Comparison of ENCODE assay signal across 35 cellular contexts in the genomic region with DNA sequence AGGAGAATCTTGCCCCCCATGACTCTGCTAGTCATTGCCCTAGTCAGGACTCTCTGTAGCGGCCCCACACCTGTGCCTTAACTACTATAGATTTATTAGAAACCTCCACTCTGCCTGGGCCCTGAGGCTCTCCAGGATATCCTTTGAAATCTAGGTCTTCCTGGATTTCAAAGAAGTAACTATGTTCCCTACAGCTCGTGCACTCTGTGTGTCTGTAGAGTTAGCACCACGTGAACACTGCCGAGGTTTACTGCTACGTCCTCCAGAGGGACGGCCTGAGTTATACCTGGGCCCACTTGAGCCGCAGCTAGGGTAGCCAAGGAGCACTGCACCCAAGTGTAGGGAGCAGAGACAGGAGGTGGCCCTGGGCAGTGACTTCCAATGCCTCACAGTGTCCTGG. TPM values are rescaled to one million over a fixed set of nuclear protein-coding genes. Genes with fewer than 3 reads are reported as not detected.
"Had no signal": no experiment of that assay in that cellular context is flagged by ENCODE, and none has a peak within 500 bp of the region (broad histone marks: within the 10 kb centered on the region; RNA-seq: fewer than 3 reads in every experiment).

No MANE protein-coding gene starts in this region.

- H3K4me3 ChIP-seq: colonic mucosa, esophagus squamous epithelium had no signal

- H3K4me1 ChIP-seq: colonic mucosa, esophagus squamous epithelium had no signal

- H3K27me3 ChIP-seq: brain microvascular endothelial cell, colonic mucosa had no signal

- H3K36me3 Mint-ChIP-seq: activated CD4-positive, alpha-beta memory T cell treated with anti-CD3 and anti-CD28 coated beads for 36 hours; activated CD8-positive, alpha-beta memory T cell treated with anti-CD3 and anti-CD28 coated beads, Interleukin-2, amount 10 ng/mL, durations not matched to agents 7 days and 5 days; activated naive CD4-positive, alpha-beta T cell treated with anti-CD3 and anti-CD28 coated beads, Interleukin-2, amount 50 U/mL, for 24 hours had no signal

- H3K27ac Mint-ChIP-seq: activated CD4-positive, alpha-beta memory T cell treated with anti-CD3 and anti-CD28 coated beads for 36 hours; activated CD4-positive, alpha-beta T cell treated with anti-CD3 and anti-CD28 coated beads for 36 hours; activated CD4-positive, alpha-beta T cell treated with anti-CD3 and anti-CD28 coated beads, Interleukin-2, amount 10 ng/mL, durations not matched to agents 24 days and 14 days; activated CD8-positive, alpha-beta memory T cell treated with anti-CD3 and anti-CD28 coated beads, Interleukin-2, amount 10 ng/mL, durations not matched to agents 7 days and 5 days; activated CD8-positive, alpha-beta T cell treated with anti-CD3 and anti-CD28 coated beads, Interleukin-2, amount 10 ng/mL, durations not matched to agents 7 days and 5 days; activated naive CD4-positive, alpha-beta T cell treated with anti-CD3 and anti-CD28 coated beads for 36 hours; activated naive CD4-positive, alpha-beta T cell treated with anti-CD3 and anti-CD28 coated beads, Interleukin-2, amount 50 U/mL, for 24 hours; activated T-helper 1 cell treated with anti-CD3 and anti-CD28 coated beads, Interleukin-12 subunit alpha, Interleukin-12 subunit beta, Interleukin-2, Interleukin-4 antibody, amounts not matched to agents 30 ng/mL and 10 ng/mL and 1 ng/mL, durations not matched to agents 14 hours and 24 hours and 36 hours; activated T-helper 2 cell treated with anti-CD3 and anti-CD28 coated beads, Interferon-gamma antibody, Interleukin-2, Interleukin-4, amounts not matched to agents 10 μg/mL and 5 μg/mL and 100 μg/mL, durations not matched to agents 14 hours and 24 hours and 36 hours; T-helper 17 cell; T-helper 2 cell treated with Interferon-gamma antibody and Interleukin-4, amounts not matched to agents 5 μg/mL and 100 μg/mL, for 36 hours had no signal

- H3K9me3 Mint-ChIP-seq: activated CD4-positive, alpha-beta memory T cell treated with anti-CD3 and anti-CD28 coated beads for 36 hours; activated CD4-positive, alpha-beta T cell treated with anti-CD3 and anti-CD28 coated beads, Interleukin-2, amount 10 ng/mL, durations not matched to agents 24 days and 14 days; activated naive CD4-positive, alpha-beta T cell treated with anti-CD3 and anti-CD28 coated beads for 36 hours; activated naive CD4-positive, alpha-beta T cell treated with anti-CD3 and anti-CD28 coated beads, Interleukin-2, amount 50 U/mL, for 24 hours; activated T-helper 1 cell treated with anti-CD3 and anti-CD28 coated beads, Interleukin-12 subunit alpha, Interleukin-12 subunit beta, Interleukin-2, Interleukin-4 antibody, amounts not matched to agents 30 ng/mL and 10 ng/mL and 1 ng/mL, durations not matched to agents 14 hours and 24 hours and 36 hours; activated T-helper 2 cell treated with anti-CD3 and anti-CD28 coated beads, Interferon-gamma antibody, Interleukin-2, Interleukin-4, amounts not matched to agents 10 μg/mL and 5 μg/mL and 100 μg/mL, durations not matched to agents 14 hours and 24 hours and 36 hours; T-helper 2 cell treated with Interferon-gamma antibody and Interleukin-4, amounts not matched to agents 5 μg/mL and 100 μg/mL, for 36 hours had no signal

- H3K36me3 ChIP-seq: brain microvascular endothelial cell, colonic mucosa, esophagus squamous epithelium had no signal

- H3K27ac ChIP-seq: brain microvascular endothelial cell, colonic mucosa, epithelial cell of prostate, esophagus squamous epithelium had no signal

- H3K4me1 Mint-ChIP-seq: activated CD4-positive, alpha-beta T cell treated with anti-CD3 and anti-CD28 coated beads for 36 hours; activated CD4-positive, alpha-beta T cell treated with anti-CD3 and anti-CD28 coated beads, Interleukin-2, amount 10 ng/mL, durations not matched to agents 24 days and 14 days; activated CD8-positive, alpha-beta memory T cell treated with anti-CD3 and anti-CD28 coated beads, Interleukin-2, amount 10 ng/mL, durations not matched to agents 7 days and 5 days; activated naive CD4-positive, alpha-beta T cell treated with anti-CD3 and anti-CD28 coated beads, Interleukin-2, amount 50 U/mL, for 24 hours; T-helper 17 cell had no signal

- H3K4me3 Mint-ChIP-seq: activated CD4-positive, alpha-beta memory T cell treated with anti-CD3 and anti-CD28 coated beads for 36 hours; activated CD4-positive, alpha-beta T cell treated with anti-CD3 and anti-CD28 coated beads for 36 hours; activated CD4-positive, alpha-beta T cell treated with anti-CD3 and anti-CD28 coated beads, Interleukin-2, amount 10 ng/mL, durations not matched to agents 24 days and 14 days; activated CD8-positive, alpha-beta memory T cell treated with anti-CD3 and anti-CD28 coated beads, Interleukin-2, amount 10 ng/mL, durations not matched to agents 7 days and 5 days; activated CD8-positive, alpha-beta T cell treated with anti-CD3 and anti-CD28 coated beads, Interleukin-2, amount 10 ng/mL, durations not matched to agents 7 days and 5 days; activated naive CD4-positive, alpha-beta T cell treated with anti-CD3 and anti-CD28 coated beads for 36 hours; activated naive CD4-positive, alpha-beta T cell treated with anti-CD3 and anti-CD28 coated beads, Interleukin-2, amount 50 U/mL, for 24 hours; activated T-helper 1 cell treated with anti-CD3 and anti-CD28 coated beads, Interleukin-12 subunit alpha, Interleukin-12 subunit beta, Interleukin-2, Interleukin-4 antibody, amounts not matched to agents 30 ng/mL and 10 ng/mL and 1 ng/mL, durations not matched to agents 14 hours and 24 hours and 36 hours; T-helper 17 cell; T-helper 2 cell treated with Interferon-gamma antibody and Interleukin-4, amounts not matched to agents 5 μg/mL and 100 μg/mL, for 36 hours had no signal

- FAIRE-seq: bronchial epithelial cell, endometrium, endothelial cell of umbilical vein had no signal

- H3K9me3 ChIP-seq: colonic mucosa, esophagus squamous epithelium had no signal

- DNase-seq: activated CD4-positive, alpha-beta memory T cell treated with anti-CD3 and anti-CD28 coated beads for 36 hours; activated CD4-positive, alpha-beta T cell treated with anti-CD3 and anti-CD28 coated beads for 36 hours; activated CD4-positive, alpha-beta T cell treated with anti-CD3 and anti-CD28 coated beads, Interleukin-2, amount 10 ng/mL, durations not matched to agents 24 days and 14 days; activated CD4-positive, CD25-positive, alpha-beta regulatory T cell; activated CD4-positive, CD25-positive, alpha-beta regulatory T cell treated with anti-CD3 and anti-CD28 coated beads, Interleukin-2, amount 50 U/mL, for 72 hours; activated CD8-positive, alpha-beta memory T cell treated with anti-CD3 and anti-CD28 coated beads, Interleukin-2, amount 10 ng/mL, durations not matched to agents 7 days and 5 days; activated CD8-positive, alpha-beta memory T cell treated with anti-CD3 and anti-CD28 coated beads, Interleukin-2, amount 50 U/mL, for 4 hours; activated CD8-positive, alpha-beta T cell treated with anti-CD3 and anti-CD28 coated beads, Interleukin-2, amount 10 ng/mL, durations not matched to agents 7 days and 5 days; activated effector memory CD4-positive, alpha-beta T cell treated with anti-CD3 and anti-CD28 coated beads, Interleukin-2, amount 50 U/mL, for 16 hours; activated naive CD4-positive, alpha-beta T cell treated with anti-CD3 and anti-CD28 coated beads for 36 hours; activated T-cell treated with anti-CD3 and anti-CD28 coated beads, Interleukin-2, amount 50 U/mL, for 1 hour; activated T-cell treated with anti-CD3 and anti-CD28 coated beads, Interleukin-2, amount 50 U/mL, for 48 hours; amniotic stem cell; anterior cingulate cortex; brain microvascular endothelial cell; caudate nucleus; colonic mucosa; effector CD8-positive, alpha-beta T cell; esophagus squamous epithelium; foreskin melanocyte; head of caudate nucleus; T-helper 1 cell; T-helper 17 cell had no signal

RNA-seq across cellular contexts. Expression of a gene that starts 19.8 kb away (rescaled TPM):
- total RNA-seq: activated CD8-positive, alpha-beta memory T cell treated with anti-CD3 and anti-CD28 coated beads, Interleukin-2, amount 10 ng/mL, durations not matched to agents 7 days and 5 days; activated CD8-positive, alpha-beta T cell treated with anti-CD3 and anti-CD28 coated beads, Interleukin-2, amount 10 ng/mL, durations not matched to agents 7 days and 5 days; bronchial epithelial cell; colonic mucosa; dermis microvascular lymphatic vessel endothelial cell; endothelial cell of umbilical vein; fibroblast of lung; fibroblast of villous mesenchyme; T-helper 17 cell had no signal
- polyA plus RNA-seq: endothelial cell of umbilical vein, esophagus, fibroblast of lung had no signal
